9 cellular contexts compared by ENCODE assay signal in the genomic region with DNA sequence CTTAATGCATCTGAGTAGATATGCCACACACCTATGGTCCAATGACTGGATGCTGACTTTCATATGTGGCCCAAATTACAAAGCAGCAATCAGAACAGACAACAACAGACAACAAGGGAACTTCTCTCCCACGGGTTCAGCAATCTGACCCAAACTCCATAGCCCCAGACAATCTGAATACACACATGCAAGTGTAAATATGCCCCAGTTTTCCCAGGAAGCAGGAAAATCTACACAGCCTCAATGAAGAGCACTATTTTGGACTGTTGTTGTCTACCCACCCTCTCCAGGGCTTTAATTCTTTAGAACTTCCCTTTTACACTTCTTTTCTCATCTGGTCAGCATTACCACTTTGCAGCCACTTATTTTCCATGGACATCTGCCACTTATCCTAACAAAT. TPM values are rescaled to one million over a fixed set of nuclear protein-coding genes. Genes with fewer than 3 reads are reported as not detected.
DNase-seq lines count a peak whose midpoint lies in the region; ATAC-seq and TF ChIP-seq lines count a peak whose summit lies in the region.
"Had no signal": no experiment of that assay in that cellular context is flagged by ENCODE, and none has a peak within 500 bp of the region (broad histone marks: within the 10 kb centered on the region; RNA-seq: fewer than 3 reads in every experiment).

No MANE protein-coding gene starts in this region.

- peaks cover 2 to 11% of the 10 kb centered on the region in 2 experiments for H3K36me3 ChIP-seq in mesenchymal stem cell (ENCODE audit: control insufficient read depth in 1 of 2, insufficient read depth in 2 of 2, low read depth in 1 of 2, low read length in 2 of 2)
- H3K36me3 ChIP-seq in brain microvascular endothelial cell (replicated peaks), result no peaks in the 10 kb centered on the region

- peak overlapping the region; percentile 69 for H3K4me3 Mint-ChIP-seq in activated naive CD8-positive, alpha-beta T cell treated with anti-CD3 and anti-CD28 coated beads, Interleukin-2, amount 10 ng/mL, durations not matched to agents 7 days and 5 days

- H3K4me1 ChIP-seq in right cardiac atrium (ENCODE audit: control insufficient read depth, insufficient read depth, low read length) (peaks cover 28% of the 10 kb centered on the region), mesenchymal stem cell (ENCODE audit: control insufficient read depth, insufficient read depth, low read depth, low read length) (peaks cover 13% of the 10 kb centered on the region)

- H3K4me3 ChIP-seq in right cardiac atrium (ENCODE audit: low read length) (peak overlapping the region; percentile 13), mesenchymal stem cell (ENCODE audit: insufficient read depth in 1 of 2, low read depth in 1 of 2, low read length in 2 of 2) (peak overlapping the region in 1 of 2 experiments; percentile 70), brain microvascular endothelial cell (ENCODE audit: low read depth, low read length) (no peak overlapping the region)

- TF ChIP-seq CTCF in brain microvascular endothelial cell (IDR thresholded peaks at IDR 0.05; ENCODE audit: low read depth, low read length, missing control alignments), result no peak

- peaks cover 14% of the 10 kb centered on the region for H3K36me3 Mint-ChIP-seq in activated naive CD8-positive, alpha-beta T cell treated with anti-CD3 and anti-CD28 coated beads, Interleukin-2, amount 10 ng/mL, durations not matched to agents 7 days and 5 days

- H3K9ac ChIP-seq in mesenchymal stem cell (ENCODE audit: low read length), result peak overlapping the region; percentile 31

- no peak overlapping the region for H2BK120ac ChIP-seq in mesenchymal stem cell (ENCODE audit: low read depth, low read length)

- H3K27me3 Mint-ChIP-seq in activated naive CD8-positive, alpha-beta T cell treated with anti-CD3 and anti-CD28 coated beads, Interleukin-2, amount 10 ng/mL, durations not matched to agents 7 days and 5 days, result no peaks in the 10 kb centered on the region

- H2BK5ac ChIP-seq in mesenchymal stem cell (ENCODE audit: low read depth, low read length, poor library complexity, severe bottlenecking), result no peak overlapping the region

- no peak for DNase-seq in right cardiac atrium
- DNase-seq in Right ventricle myocardium superior, result no peak
- no peak for DNase-seq in activated naive CD8-positive, alpha-beta T cell treated with anti-CD3 and anti-CD28 coated beads, Interleukin-2, amount 10 ng/mL, durations not matched to agents 7 days and 5 days
- no peak for DNase-seq in mesenchymal stem cell
- no peak for DNase-seq in GM03348 (ENCODE audit: low spot score)
- DNase-seq in iPS-NIHi7 (ENCODE audit: extremely low spot score), result no peak
- DNase-seq in brain microvascular endothelial cell, result no peak
- DNase-seq: amygdala had no signal

- H3K4me2 ChIP-seq in mesenchymal stem cell (ENCODE audit: low read length, poor library complexity, severe bottlenecking), result peak overlapping the region; percentile 47

- no peak overlapping the region for H3K14ac ChIP-seq in mesenchymal stem cell (ENCODE audit: low read length in 2 of 2)

- no peak overlapping the region for H3K27ac Mint-ChIP-seq in activated naive CD8-positive, alpha-beta T cell treated with anti-CD3 and anti-CD28 coated beads, Interleukin-2, amount 10 ng/mL, durations not matched to agents 7 days and 5 days

- H3K27me3 ChIP-seq in right cardiac atrium (ENCODE audit: control insufficient read depth, insufficient read depth), result no peaks in the 10 kb centered on the region
- no peaks in the 10 kb centered on the region for H3K27me3 ChIP-seq in mesenchymal stem cell (ENCODE audit: control insufficient read depth in 1 of 2, insufficient read depth in 1 of 2, low read length in 2 of 2)
- no peaks in the 10 kb centered on the region for H3K27me3 ChIP-seq in brain microvascular endothelial cell (replicated peaks)

- H3K9me3 ChIP-seq in right cardiac atrium (ENCODE audit: control insufficient read depth, low read length), result no peaks in the 10 kb centered on the region
- no peaks in the 10 kb centered on the region for H3K9me3 ChIP-seq in mesenchymal stem cell (ENCODE audit: control insufficient read depth, low read length)

- no peaks in the 10 kb centered on the region for H3K9me3 Mint-ChIP-seq in activated naive CD8-positive, alpha-beta T cell treated with anti-CD3 and anti-CD28 coated beads, Interleukin-2, amount 10 ng/mL, durations not matched to agents 7 days and 5 days

- ATAC-seq in right cardiac atrium (no peak), Right ventricle myocardium superior (ENCODE audit: poor library complexity) (no peak), HG03520 (IDR thresholded peaks at IDR 0.05; ENCODE audit: unreplicated experiment) (no peak)
- ATAC-seq in activated naive CD8-positive, alpha-beta T cell treated with anti-CD3 and anti-CD28 coated beads, Interleukin-2, amount 10 ng/mL, durations not matched to agents 7 days and 5 days (ENCODE audit: low read depth), result no peak

- H3K27ac ChIP-seq in right cardiac atrium (ENCODE audit: low read length), result no peak overlapping the region
- H3K27ac ChIP-seq in mesenchymal stem cell (ENCODE audit: low read length, poor library complexity, severe bottlenecking), result no peak overlapping the region
- H3K27ac ChIP-seq in brain microvascular endothelial cell, result no peak overlapping the region

- H3K4ac ChIP-seq in mesenchymal stem cell (ENCODE audit: low read depth in 1 of 2, low read length in 2 of 2), result no peak overlapping the region

- peaks cover 24% of the 10 kb centered on the region for H3K79me1 ChIP-seq in mesenchymal stem cell (replicated peaks; ENCODE audit: low read length, poor library complexity, severe bottlenecking)

- no peak overlapping the region for H4K8ac ChIP-seq in mesenchymal stem cell (ENCODE audit: low read length)

- 63% methylated on average over 1 of the region's 1 CpG for WGBS in right cardiac atrium
- WGBS in mesenchymal stem cell, result 96% methylated on average over 1 of the region's 1 CpG

- in situ Hi-C loops in brain microvascular endothelial cell (cut with HindIII; ENCODE audit: low pct_ligation_motif_present, low sequenced_read_pairs), result no loop called here

- no peak overlapping the region for H2BK12ac ChIP-seq in mesenchymal stem cell (ENCODE audit: low read length in 2 of 2)

- H4K91ac ChIP-seq in mesenchymal stem cell (ENCODE audit: low read length), result no peak overlapping the region

- H2BK15ac ChIP-seq in mesenchymal stem cell (ENCODE audit: low read depth, poor library complexity, severe bottlenecking), result no peak overlapping the region

- intact Hi-C loops in right cardiac atrium (cut with DNase I) (loop anchor here in 1 of 4 donors (10.0 kb wide), 2 partner anchors 209 to 231 kb away; a partner anchor contains a TSS), Right ventricle myocardium superior (cut with DNase I) (no loop called here)

- POLR2A ChIA-PET in activated naive CD8-positive, alpha-beta T cell treated with anti-CD3 and anti-CD28 coated beads, Interleukin-2, amount 10 ng/mL, durations not matched to agents 7 days and 5 days (lab: Charles Lee), result no interaction called here

- H3K23ac ChIP-seq in mesenchymal stem cell (ENCODE audit: low read length in 2 of 2), result no peak overlapping the region

- peaks cover 40% of the 10 kb centered on the region for H3K4me1 Mint-ChIP-seq in activated naive CD8-positive, alpha-beta T cell treated with anti-CD3 and anti-CD28 coated beads, Interleukin-2, amount 10 ng/mL, durations not matched to agents 7 days and 5 days

- no peak overlapping the region for H2AK5ac ChIP-seq in mesenchymal stem cell (ENCODE audit: low read length, severe bottlenecking)

- no peak overlapping the region for H2AFZ ChIP-seq in mesenchymal stem cell (ENCODE audit: low read depth, low read length)

- no peak overlapping the region for H3K18ac ChIP-seq in mesenchymal stem cell (ENCODE audit: low read depth in 1 of 2, low read length in 2 of 2)

RNA-seq across cellular contexts. Expression of a gene that starts 2.0 kb away (rescaled TPM):
- 10 to 100 TPM; 63.7 to 72.1 (median 66.8) TPM for total RNA-seq in right cardiac atrium
- polyA plus RNA-seq in right cardiac atrium, result 27.7 TPM
- 92.7 TPM for total RNA-seq in Right ventricle myocardium superior
- total RNA-seq in activated naive CD8-positive, alpha-beta T cell treated with anti-CD3 and anti-CD28 coated beads, Interleukin-2, amount 10 ng/mL, durations not matched to agents 7 days and 5 days, result 10 to 100 TPM; 66.6 to 72.2 TPM
- polyA plus RNA-seq in mesenchymal stem cell (2013, experiment 1 of 2), result 45.3 TPM
- polyA plus RNA-seq in mesenchymal stem cell (2013, experiment 2 of 2), result 48.1 TPM
